8 cellular contexts compared by ENCODE assay signal in genomic region chrX:132216806-132217202, GRCh38. TPM values are rescaled to one million over a fixed set of nuclear protein-coding genes. Genes with fewer than 3 reads are reported as not detected.
A peak's percentile ranks its signal among the peaks of the same experiment; 100 is the strongest.
DNase-seq lines count a peak whose midpoint lies in the region; FAIRE-seq and TF ChIP-seq lines count a peak whose summit lies in the region.

No MANE protein-coding gene starts in this region.

- H3K4me3 ChIP-seq in adipocyte (ENCODE audit: low read length), result peak overlapping the region; percentile 92
- H3K4me3 ChIP-seq in keratinocyte (ENCODE audit: control insufficient read depth in 2 of 3, extremely low read depth in 1 of 3, insufficient read depth in 2 of 3, low read depth in 1 of 3, low read length in 3 of 3), result peak overlapping the region; percentile 65 to 77 (median 69)
- peak overlapping the region; percentile 76 to 81 for H3K4me3 ChIP-seq in stomach smooth muscle (ENCODE audit: low read length in 2 of 2)

- no peak for TF ChIP-seq CTCF in keratinocyte (optimal IDR thresholded peaks at IDR 0.05 in 1 of 3, IDR thresholded peaks at IDR 0.05 in 1 of 3, conservative IDR thresholded peaks at IDR 0.05 in 1 of 3; ENCODE audit: extremely low read depth in 1 of 3, insufficient read depth in 2 of 3, low read length in 3 of 3)

- H3K4me2 ChIP-seq in keratinocyte (ENCODE audit: control insufficient read depth, extremely low read depth, insufficient read depth, low read depth, low read length), result peak overlapping the region; percentile 74

- H3K79me2 ChIP-seq in keratinocyte (ENCODE audit: control insufficient read depth, insufficient read depth, low read length), result peaks cover 16% of the 10 kb centered on the region

- no peak for FAIRE-seq in keratinocyte (lab: Jason Lieb, UNC)

- no peaks in the 10 kb centered on the region for H4K20me1 ChIP-seq in keratinocyte (ENCODE audit: control insufficient read depth, extremely low read depth, insufficient read depth, low read length)

- H3K36me3 ChIP-seq in KOPT-K1 (ENCODE audit: insufficient read depth, low read length) (peaks cover 30% of the 10 kb centered on the region), adipocyte (ENCODE audit: control insufficient read depth, insufficient read depth, low read length, severe bottlenecking) (peaks cover 18% of the 10 kb centered on the region), keratinocyte (ENCODE audit: control insufficient read depth in 2 of 2, extremely low read depth in 1 of 2, insufficient read depth in 2 of 2, low read length in 2 of 2) (no peaks in the 10 kb centered on the region), stomach smooth muscle (ENCODE audit: control insufficient read depth in 2 of 2, insufficient read depth in 2 of 2, low read length in 2 of 2) (peaks cover 0 to 5% of the 10 kb centered on the region in 2 donors)

- H3K4me1 ChIP-seq in adipocyte (ENCODE audit: control insufficient read depth, insufficient read depth, low read length) (peaks cover 18% of the 10 kb centered on the region), keratinocyte (ENCODE audit: control insufficient read depth, extremely low read depth, insufficient read depth, low read length) (peaks cover 2% of the 10 kb centered on the region), stomach smooth muscle (ENCODE audit: control insufficient read depth, insufficient read depth, low read length) (no peaks in the 10 kb centered on the region)

- H3K27ac ChIP-seq in KOPT-K1 (ENCODE audit: low read depth, low read length, poor library complexity, severe bottlenecking) (peak overlapping the region; percentile 89), keratinocyte (ENCODE audit: control insufficient read depth, insufficient read depth, low read length) (peak overlapping the region; percentile 87), stomach smooth muscle (ENCODE audit: low read length) (peak overlapping the region; percentile 80)

- no peaks in the 10 kb centered on the region for H3K9me1 ChIP-seq in keratinocyte (ENCODE audit: control insufficient read depth, extremely low read depth, insufficient read depth, low read length)

- H3K27me3 ChIP-seq in adipocyte (replicated peaks; ENCODE audit: control insufficient read depth, insufficient read depth, low read length) (peaks cover 2% of the 10 kb centered on the region), keratinocyte (ENCODE audit: control insufficient read depth, extremely low read depth, insufficient read depth, low read length) (no peaks in the 10 kb centered on the region), stomach smooth muscle (ENCODE audit: control insufficient read depth in 1 of 2, insufficient read depth in 2 of 2, low read length in 2 of 2) (peaks cover 0 to 2% of the 10 kb centered on the region in 2 donors)

- H3K9ac ChIP-seq in adipocyte (ENCODE audit: low read length), result peak overlapping the region; percentile 90
- H3K9ac ChIP-seq in keratinocyte (ENCODE audit: control insufficient read depth, extremely low read depth, insufficient read depth, low read length), result peak overlapping the region; percentile 87
- H3K9ac ChIP-seq in stomach smooth muscle (ENCODE audit: low read length in 2 of 2), result peak overlapping the region; percentile 62 to 66

- DNase-seq in stimulated activated CD4-positive, alpha-beta T cell treated with anti-CD3 and anti-CD28 coated beads, Interleukin-4, amount 100 ng/mL, for 24 hours, result peak; percentile 36
- DNase-seq in stimulated activated CD4-positive, alpha-beta T cell treated with anti-CD3 and anti-CD28 coated beads, Interleukin-4, amount 100 ng/mL, for 1 hour, result no peak
- DNase-seq in adipocyte (ENCODE audit: low read depth) (peak; percentile 48), keratinocyte (ENCODE audit: low read depth, low spot score) (no peak), SK-N-DZ (ENCODE audit: low spot score) (no peak), NCI-H2081 treated with DMSO at 0.1 percent for 48 hours (lab: John Stamatoyannopoulos, UW) (no peak)

- dilution Hi-C loops in keratinocyte (cut with MboI; ENCODE audit: extremely low pct_ligation_motif_present, low sequenced_read_pairs), result no loop called here

- no peaks in the 10 kb centered on the region for H3K9me3 ChIP-seq in KOPT-K1 (ENCODE audit: insufficient read depth, low read length, poor library complexity, severe bottlenecking)
- H3K9me3 ChIP-seq in adipocyte (ENCODE audit: control insufficient read depth, low read length), result no peaks in the 10 kb centered on the region
- H3K9me3 ChIP-seq in keratinocyte (ENCODE audit: control insufficient read depth, low read depth, low read length), result no peaks in the 10 kb centered on the region
- no peaks in the 10 kb centered on the region for H3K9me3 ChIP-seq in stomach smooth muscle (ENCODE audit: control insufficient read depth in 2 of 2, low read length in 2 of 2)

- peak overlapping the region; percentile 57 for H2AFZ ChIP-seq in keratinocyte (ENCODE audit: control insufficient read depth, low read length)

RNA-seq across cellular contexts. Expression of gene RAP2C, which starts 2.4 kb away (rescaled TPM):
- 11.3 to 15.1 TPM (median 13.5 TPM) in 3 replicates for polyA plus RNA-seq in keratinocyte
- polyA plus RNA-seq in keratinocyte (2011; ENCODE audit: low read depth), result 47.6 TPM
- polyA plus RNA-seq in keratinocyte (2011; cell fraction: cytosol; rRNA removed), result 8.5 and 13.6 TPM in 2 replicates
- polyA plus RNA-seq in keratinocyte (2011; cell fraction: nucleus; rRNA removed), result 10.2 and 11.6 TPM in 2 replicates
- polyA plus RNA-seq in keratinocyte (2012; ENCODE audit: low replicate concordance), result 21.6 and 22.7 TPM in 2 replicates
- polyA minus RNA-seq in keratinocyte, result 10.4 to 18.2 TPM (median 11.3 TPM) in 3 replicates
- polyA minus RNA-seq in keratinocyte (2011; cell fraction: cytosol; rRNA and poly(A)+ RNA removed), result 14.4 TPM
- polyA minus RNA-seq in keratinocyte (2011; cell fraction: nucleus; rRNA and poly(A)+ RNA removed), result 4.9 and 9.4 TPM in 2 replicates
- 13.9 and 14.2 TPM in 2 replicates for polyA plus RNA-seq in SK-N-DZ (2014; cell fraction: cytosol; rRNA removed)
- polyA plus RNA-seq in SK-N-DZ (2014; cell fraction: nucleus; rRNA removed), result 5.8 and 8.1 TPM in 2 replicates

Comparison
In these comparisons a context has a peak if more than half of its experiments do, and no peak if none do; other contexts are left out.
1. DNase-seq: peak in stimulated activated CD4-positive, alpha-beta T cell treated with anti-CD3 and anti-CD28 coated beads, Interleukin-4, amount 100 ng/mL, for 24 hours (single experiment) and adipocyte (single experiment); none in stimulated activated CD4-positive, alpha-beta T cell treated with anti-CD3 and anti-CD28 coated beads, Interleukin-4, amount 100 ng/mL, for 1 hour (single experiment), keratinocyte (single experiment), SK-N-DZ (single experiment) and NCI-H2081 treated with DMSO at 0.1 percent for 48 hours (single experiment).
2. Peak in every context shown above with its lines, with median percentiles within 50 percentile points of each other: H3K27ac ChIP-seq, H3K4me3 ChIP-seq and H3K9ac ChIP-seq.